ENCODE assay signal across 34 cellular contexts in genomic region chr5:92863666-92864065, GRCh38.
"Had no signal": no experiment of that assay in that cellular context is flagged by ENCODE, and none has a peak within 500 bp of the region (broad histone marks: within the 10 kb centered on the region; RNA-seq: fewer than 3 reads in every experiment).

No MANE protein-coding gene starts in this region.

- H3K4me3 ChIP-seq: MG63 had no signal

- H3K36me3 ChIP-seq: MG63 had no signal

- H3K27me3 ChIP-seq: MG63 had no signal

- DNase-seq: Karpas-422, Kasumi-1, MG63, MM.1S, MV-4-11, NCI-H1048, NCI-H1092, NCI-H1092 treated with DMSO at 0.1 percent for 48 hours, NCI-H1105, NCI-H1105 treated with DMSO at 0.1 percent for 48 hours, NCI-H1417, NCI-H1417 treated with DMSO at 0.1 percent for 48 hours, NCI-H1436, NCI-H1436 treated with DMSO at 0.1 percent for 48 hours, NCI-H146, NCI-H1694, NCI-H1694 treated with DMSO at 0.1 percent for 48 hours, NCI-H187, NCI-H187 treated with DMSO at 0.1 percent for 48 hours, NCI-H1930, NCI-H2029 treated with DMSO at 0.1 percent for 48 hours, NCI-H2081, NCI-H2081 treated with DMSO at 0.1 percent for 48 hours, NCI-H2107, NCI-H2171 treated with DMSO at 0.1 percent for 48 hours, NCI-H2227 treated with DMSO at 0.1 percent for 48 hours, NCI-H226, NCI-H345, NCI-H446, NCI-H446 treated with DMSO at 0.1 percent for 48 hours, NCI-H510A, NCI-H510A treated with DMSO at 0.1 percent for 48 hours, NCI-H524, NCI-H524 treated with DMSO at 0.1 percent for 48 hours had no signal
